In the genomic region with DNA sequence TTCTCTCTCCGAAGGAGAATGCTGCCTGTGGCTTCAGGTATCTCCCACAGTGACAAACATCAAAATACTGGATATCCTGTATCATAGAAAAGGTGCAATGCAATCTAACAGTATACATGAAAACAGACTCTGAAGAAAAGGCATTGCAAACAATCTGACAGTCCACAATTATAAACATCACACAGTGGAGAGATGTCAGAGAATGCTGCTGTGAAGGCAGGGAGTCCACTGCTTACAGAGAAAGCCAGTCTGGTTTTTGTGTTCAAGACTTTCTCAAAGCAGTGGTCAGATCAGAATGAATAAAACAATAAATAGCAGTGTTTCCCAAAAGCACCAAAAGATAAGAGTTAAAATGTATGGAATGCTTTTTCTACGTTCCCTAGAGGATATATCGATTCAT, we compare ENCODE assay signal across 1 cellular context.
TF ChIP-seq lines count a peak whose summit lies in the region.

No MANE protein-coding gene starts in this region.

TF ChIP-seq in HepG2, 621 proteins besides CTCF, POLR2A, EP300 and RAD21:
- TF ChIP-seq KDM3A (CRISPR knock-in tag; IDR thresholded peaks at IDR 0.05; ENCODE audit: low read depth), result no peak
- no peak for TF ChIP-seq BRCA1 (CRISPR knock-in tag; IDR thresholded peaks at IDR 0.05)
- TF ChIP-seq ZMYM3 (CRISPR knock-in tag; IDR thresholded peaks at IDR 0.05), result no peak
- TF ChIP-seq MAFG (CRISPR knock-in tag; IDR thresholded peaks at IDR 0.05), result no peak
- TF ChIP-seq RBM22 (optimal IDR thresholded peaks at IDR 0.05; ENCODE audit: low read length), result no peak
- TF ChIP-seq, protein P1, sequence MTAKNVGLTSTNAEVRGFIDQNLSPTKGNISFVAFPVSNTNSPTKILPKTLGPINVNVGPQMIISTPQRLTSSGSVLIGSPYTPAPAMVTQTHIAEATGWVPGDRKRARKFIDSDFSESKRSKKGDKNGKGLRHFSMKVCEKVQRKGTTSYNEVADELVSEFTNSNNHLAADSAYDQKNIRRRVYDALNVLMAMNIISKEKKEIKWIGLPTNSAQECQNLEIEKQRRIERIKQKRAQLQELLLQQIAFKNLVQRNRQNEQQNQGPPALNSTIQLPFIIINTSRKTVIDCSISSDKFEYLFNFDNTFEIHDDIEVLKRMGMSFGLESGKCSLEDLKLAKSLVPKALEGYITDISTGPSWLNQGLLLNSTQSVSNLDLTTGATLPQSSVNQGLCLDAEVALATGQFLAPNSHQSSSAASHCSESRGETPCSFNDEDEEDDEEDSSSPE (CRISPR knock-in tag; IDR thresholded peaks at IDR 0.05), result no peak
- no peak for TF ChIP-seq SIX1 (CRISPR knock-in tag; IDR thresholded peaks at IDR 0.05; ENCODE audit: borderline replicate concordance)
- no peak for TF ChIP-seq ZIK1 (CRISPR knock-in tag; IDR thresholded peaks at IDR 0.05; ENCODE audit: borderline replicate concordance, low read depth)
- TF ChIP-seq SNAI1 (CRISPR knock-in tag; IDR thresholded peaks at IDR 0.05; ENCODE audit: borderline replicate concordance), result no peak
- TF ChIP-seq ZNF572 (CRISPR knock-in tag; IDR thresholded peaks at IDR 0.05), result no peak
- TF ChIP-seq SRSF1 (optimal IDR thresholded peaks at IDR 0.05; ENCODE audit: low read depth, low read length), result no peak
- TF ChIP-seq, protein P2, sequence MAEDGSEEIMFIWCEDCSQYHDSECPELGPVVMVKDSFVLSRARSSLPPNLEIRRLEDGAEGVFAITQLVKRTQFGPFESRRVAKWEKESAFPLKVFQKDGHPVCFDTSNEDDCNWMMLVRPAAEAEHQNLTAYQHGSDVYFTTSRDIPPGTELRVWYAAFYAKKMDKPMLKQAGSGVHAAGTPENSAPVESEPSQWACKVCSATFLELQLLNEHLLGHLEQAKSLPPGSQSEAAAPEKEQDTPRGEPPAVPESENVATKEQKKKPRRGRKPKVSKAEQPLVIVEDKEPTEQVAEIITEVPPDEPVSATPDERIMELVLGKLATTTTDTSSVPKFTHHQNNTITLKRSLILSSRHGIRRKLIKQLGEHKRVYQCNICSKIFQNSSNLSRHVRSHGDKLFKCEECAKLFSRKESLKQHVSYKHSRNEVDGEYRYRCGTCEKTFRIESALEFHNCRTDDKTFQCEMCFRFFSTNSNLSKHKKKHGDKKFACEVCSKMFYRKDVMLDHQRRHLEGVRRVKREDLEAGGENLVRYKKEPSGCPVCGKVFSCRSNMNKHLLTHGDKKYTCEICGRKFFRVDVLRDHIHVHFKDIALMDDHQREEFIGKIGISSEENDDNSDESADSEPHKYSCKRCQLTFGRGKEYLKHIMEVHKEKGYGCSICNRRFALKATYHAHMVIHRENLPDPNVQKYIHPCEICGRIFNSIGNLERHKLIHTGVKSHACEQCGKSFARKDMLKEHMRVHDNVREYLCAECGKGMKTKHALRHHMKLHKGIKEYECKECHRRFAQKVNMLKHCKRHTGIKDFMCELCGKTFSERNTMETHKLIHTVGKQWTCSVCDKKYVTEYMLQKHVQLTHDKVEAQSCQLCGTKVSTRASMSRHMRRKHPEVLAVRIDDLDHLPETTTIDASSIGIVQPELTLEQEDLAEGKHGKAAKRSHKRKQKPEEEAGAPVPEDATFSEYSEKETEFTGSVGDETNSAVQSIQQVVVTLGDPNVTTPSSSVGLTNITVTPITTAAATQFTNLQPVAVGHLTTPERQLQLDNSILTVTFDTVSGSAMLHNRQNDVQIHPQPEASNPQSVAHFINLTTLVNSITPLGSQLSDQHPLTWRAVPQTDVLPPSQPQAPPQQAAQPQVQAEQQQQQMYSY (CRISPR knock-in tag; IDR thresholded peaks at IDR 0.05), result no peak
- TF ChIP-seq, protein P3, sequence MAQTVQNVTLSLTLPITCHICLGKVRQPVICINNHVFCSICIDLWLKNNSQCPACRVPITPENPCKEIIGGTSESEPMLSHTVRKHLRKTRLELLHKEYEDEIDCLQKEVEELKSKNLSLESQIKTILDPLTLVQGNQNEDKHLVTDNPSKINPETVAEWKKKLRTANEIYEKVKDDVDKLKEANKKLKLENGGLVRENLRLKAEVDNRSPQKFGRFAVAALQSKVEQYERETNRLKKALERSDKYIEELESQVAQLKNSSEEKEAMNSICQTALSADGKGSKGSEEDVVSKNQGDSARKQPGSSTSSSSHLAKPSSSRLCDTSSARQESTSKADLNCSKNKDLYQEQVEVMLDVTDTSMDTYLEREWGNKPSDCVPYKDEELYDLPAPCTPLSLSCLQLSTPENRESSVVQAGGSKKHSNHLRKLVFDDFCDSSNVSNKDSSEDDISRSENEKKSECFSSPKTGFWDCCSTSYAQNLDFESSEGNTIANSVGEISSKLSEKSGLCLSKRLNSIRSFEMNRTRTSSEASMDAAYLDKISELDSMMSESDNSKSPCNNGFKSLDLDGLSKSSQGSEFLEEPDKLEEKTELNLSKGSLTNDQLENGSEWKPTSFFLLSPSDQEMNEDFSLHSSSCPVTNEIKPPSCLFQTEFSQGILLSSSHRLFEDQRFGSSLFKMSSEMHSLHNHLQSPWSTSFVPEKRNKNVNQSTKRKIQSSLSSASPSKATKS (CRISPR knock-in tag; IDR thresholded peaks at IDR 0.05), result no peak
